Comparison of ENCODE assay signal across 8 cellular contexts in genomic region chr7:105304040-105304895, GRCh38.
DNase-seq lines count a peak whose midpoint lies in the region; ATAC-seq, FAIRE-seq and TF ChIP-seq lines count a peak whose summit lies in the region.

No MANE protein-coding gene starts in this region.

- H3K9me3 ChIP-seq in HepG2 (ENCODE audit: low read length): no peaks in the 10 kb centered on the region
- no peaks in the 10 kb centered on the region for H3K9me3 ChIP-seq in sigmoid colon
- no peaks in the 10 kb centered on the region for H3K9me3 ChIP-seq in suprapubic skin

- H3K4me1 ChIP-seq in HepG2 (ENCODE audit: insufficient read depth, low read length) (peaks cover 34% of the 10 kb centered on the region), sigmoid colon (peaks cover 0 to 54% (median 30%) of the 10 kb centered on the region in 4 donors), suprapubic skin (peaks cover 14% of the 10 kb centered on the region)

- H4K20me1 ChIP-seq in HepG2 (ENCODE audit: insufficient read depth, low read length): no peaks in the 10 kb centered on the region

- TF ChIP-seq CTCF in HepG2 (CRISPR knock-in tag; IDR thresholded peaks at IDR 0.05): no peak
- TF ChIP-seq CTCF in sigmoid colon (IDR thresholded peaks at IDR 0.05): no peak
- no peak for TF ChIP-seq CTCF in suprapubic skin (IDR thresholded peaks at IDR 0.05)

- no peaks in the 10 kb centered on the region for H3K36me3 ChIP-seq in HepG2 (replicated peaks in 1 of 2; ENCODE audit: control insufficient read depth in 1 of 2, insufficient read depth in 2 of 2, low read length in 2 of 2)
- no peaks in the 10 kb centered on the region for H3K36me3 ChIP-seq in sigmoid colon
- no peaks in the 10 kb centered on the region for H3K36me3 ChIP-seq in suprapubic skin

- peaks cover 6% of the 10 kb centered on the region for H3K79me2 ChIP-seq in HepG2 (ENCODE audit: insufficient read depth, low read length)

- no peak for DNase-seq in activated naive CD8-positive, alpha-beta T cell treated with anti-CD3 and anti-CD28 coated beads, Interleukin-2, amount 50 U/mL, for 24 hours
- peak; percentile 40 for DNase-seq in activated CD4-positive, alpha-beta memory T cell treated with anti-CD3 and anti-CD28 coated beads, Interleukin-2, amount 10 ng/mL, durations not matched to agents 7 days and 5 days
- DNase-seq in HepG2 (ENCODE audit: low spot score): peak; percentile 91
- DNase-seq in sigmoid colon: no peak
- DNase-seq in ACHN: no peak
- no peak for DNase-seq in suprapubic skin (ENCODE audit: low spot score in 2 of 2)

- H3K36me3 Mint-ChIP-seq in activated naive CD8-positive, alpha-beta T cell: peaks cover 6% of the 10 kb centered on the region
- peaks cover 9% of the 10 kb centered on the region for H3K36me3 Mint-ChIP-seq in activated naive CD8-positive, alpha-beta T cell treated with anti-CD3 and anti-CD28 coated beads, Interleukin-2, amount 50 U/mL, for 24 hours (ENCODE audit: low read depth)
- H3K36me3 Mint-ChIP-seq in activated CD4-positive, alpha-beta memory T cell treated with anti-CD3 and anti-CD28 coated beads, Interleukin-2, amount 10 ng/mL, durations not matched to agents 7 days and 5 days (ENCODE audit: low read depth): peaks cover 11% of the 10 kb centered on the region

- peak overlapping the region; percentile 55 for H3K9ac ChIP-seq in HepG2 (ENCODE audit: insufficient read depth, low read depth, low read length)

- TF ChIP-seq EP300 in HepG2 (IDR thresholded peaks at IDR 0.05; ENCODE audit: low read depth in 2 of 2, low read length in 2 of 2) (peak in 1 of 2 experiments; percentile 56; a peak in 1 of 4 replicates), HepG2 (CRISPR knock-in tag; IDR thresholded peaks at IDR 0.05; ENCODE audit: borderline replicate concordance) (peak; percentile 34; the same call in 1 of the 2 replicates), sigmoid colon (IDR thresholded peaks at IDR 0.05) (no peak), suprapubic skin (IDR thresholded peaks at IDR 0.05) (no peak)

- no peaks in the 10 kb centered on the region for H3K27me3 ChIP-seq in HepG2 (ENCODE audit: control insufficient read depth in 1 of 2, insufficient read depth in 2 of 2, low read length in 2 of 2)
- H3K27me3 ChIP-seq in sigmoid colon: no peaks in the 10 kb centered on the region
- H3K27me3 ChIP-seq in suprapubic skin: no peaks in the 10 kb centered on the region

- H3K4me3 ChIP-seq in HepG2 (replicated peaks in 1 of 3; ENCODE audit: insufficient read depth in 1 of 3, low read depth in 2 of 3, low read length in 3 of 3): peak overlapping the region; percentile 13 to 43 (median 41); a peak in 5 of 6 replicates
- peak overlapping the region in 1 of 4 donors; percentile 11 for H3K4me3 ChIP-seq in sigmoid colon
- no peak overlapping the region for H3K4me3 ChIP-seq in suprapubic skin

- peaks cover 67% of the 10 kb centered on the region for H3K4me1 Mint-ChIP-seq in activated naive CD8-positive, alpha-beta T cell (ENCODE audit: low read depth)
- peaks cover 75% of the 10 kb centered on the region for H3K4me1 Mint-ChIP-seq in activated naive CD8-positive, alpha-beta T cell treated with anti-CD3 and anti-CD28 coated beads, Interleukin-2, amount 50 U/mL, for 24 hours
- peaks cover 74% of the 10 kb centered on the region for H3K4me1 Mint-ChIP-seq in activated CD4-positive, alpha-beta memory T cell treated with anti-CD3 and anti-CD28 coated beads, Interleukin-2, amount 10 ng/mL, durations not matched to agents 7 days and 5 days

- peak overlapping the region; percentile 25 for H2AFZ ChIP-seq in HepG2 (ENCODE audit: low read length)

- H3K27ac Mint-ChIP-seq in activated naive CD8-positive, alpha-beta T cell: peak overlapping the region; percentile 22
- no peak overlapping the region for H3K27ac Mint-ChIP-seq in activated naive CD8-positive, alpha-beta T cell treated with anti-CD3 and anti-CD28 coated beads, Interleukin-2, amount 50 U/mL, for 24 hours
- peak overlapping the region; percentile 75 for H3K27ac Mint-ChIP-seq in activated CD4-positive, alpha-beta memory T cell treated with anti-CD3 and anti-CD28 coated beads, Interleukin-2, amount 10 ng/mL, durations not matched to agents 7 days and 5 days

- 15% methylated on average over 5 of the region's 5 CpGs for WGBS in HepG2 (ENCODE audit: low lambda C conversion rate)
- WGBS in sigmoid colon, 2 donors: 35 to 63% methylated on average over 5 of the region's 5 CpGs
- whole genome bisulfite sequencing in suprapubic skin: 31% methylated on average over 5 of the region's 5 CpGs

- TF ChIP-seq POLR2A in HepG2 (IDR thresholded peaks at IDR 0.05; ENCODE audit: insufficient read depth in 1 of 2, low read depth in 2 of 2, low read length in 2 of 2) (no peak), sigmoid colon (IDR thresholded peaks at IDR 0.05) (no peak), suprapubic skin (IDR thresholded peaks at IDR 0.05) (no peak)

- H3K27ac ChIP-seq in HepG2 (ENCODE audit: extremely low read length, insufficient read depth, low read length): peak overlapping the region; percentile 69
- peak overlapping the region in 2 of 4 donors; percentile 28 to 41 for H3K27ac ChIP-seq in sigmoid colon
- H3K27ac ChIP-seq in suprapubic skin: no peak overlapping the region

- TF ChIP-seq RAD21 in HepG2 (CRISPR knock-in tag; IDR thresholded peaks at IDR 0.05): no peak

- no peaks in the 10 kb centered on the region for H3K27me3 Mint-ChIP-seq in activated naive CD8-positive, alpha-beta T cell
- no peaks in the 10 kb centered on the region for H3K27me3 Mint-ChIP-seq in activated naive CD8-positive, alpha-beta T cell treated with anti-CD3 and anti-CD28 coated beads, Interleukin-2, amount 50 U/mL, for 24 hours
- no peaks in the 10 kb centered on the region for H3K27me3 Mint-ChIP-seq in activated CD4-positive, alpha-beta memory T cell treated with anti-CD3 and anti-CD28 coated beads, Interleukin-2, amount 10 ng/mL, durations not matched to agents 7 days and 5 days

- POLR2A ChIA-PET in activated CD4-positive, alpha-beta memory T cell treated with anti-CD3 and anti-CD28 coated beads, Interleukin-2, amount 10 ng/mL, durations not matched to agents 7 days and 5 days (lab: Charles Lee): interaction anchor here (0.6 to 1.4 kb wide), 4 partner anchors 48 to 292 kb away, joined by 3 to 4 read pairs (median 3); partner anchors contain the start of gene SRPK2
- POLR2A ChIA-PET in HepG2 (lab: Yijun Ruan, JAX): interaction anchor here (0.8 to 1.0 kb wide), 2 partner anchors 22 to 84 kb away, joined by 3 read pairs; no protein-coding TSS in a partner anchor

- ATAC-seq in activated naive CD8-positive, alpha-beta T cell treated with anti-CD3 and anti-CD28 coated beads, Interleukin-2, amount 50 U/mL, for 24 hours: no peak
- ATAC-seq in HG03039 (IDR thresholded peaks at IDR 0.05; ENCODE audit: unreplicated experiment): peak; percentile 51
- ATAC-seq in HepG2: peak; percentile 94

- peak overlapping the region; percentile 71 for H3K4me2 ChIP-seq in HepG2 (ENCODE audit: low read depth, low read length)

- in situ Hi-C loops in HepG2 (cut with HindIII; ENCODE audit: extremely low pct_ligation_motif_present, low pct_unique_long_range_greater_than_20kb) (no loop called here), ACHN (cut with HindIII; ENCODE audit: low pct_ligation_motif_present, low pct_unique_long_range_greater_than_20kb, low sequenced_read_pairs) (no loop called here)

- intact Hi-C loops in HepG2 (cut with micrococcal nuclease; ENCODE audit: unreplicated experiment): loop anchor here (1.0 kb wide), 1 partner anchor 63 kb away; no protein-coding TSS in a partner anchor
- intact Hi-C loops in sigmoid colon (cut with DNase I): no loop called here

- BruUV-seq in HepG2 (replicated peaks; lab: Mats Ljungman, UMichigan): TSS peak; percentile 95

- FAIRE-seq in HepG2 (lab: Jason Lieb, UNC): peak; percentile 75

- CTCF ChIA-PET in activated CD4-positive, alpha-beta memory T cell treated with anti-CD3 and anti-CD28 coated beads, Interleukin-2, amount 10 ng/mL, durations not matched to agents 7 days and 5 days (lab: Charles Lee): interaction anchor here (1.0 to 1.3 kb wide), 2 partner anchors 48 to 421 kb away, joined by 3 read pairs; no protein-coding TSS in a partner anchor
- CTCF ChIA-PET in HepG2 (lab: Yijun Ruan, JAX; ENCODE audit: low intra/inter-chr PET ratio, low total read pairs): no interaction called here

- no peak overlapping the region for H3K4me3 Mint-ChIP-seq in activated naive CD8-positive, alpha-beta T cell
- H3K4me3 Mint-ChIP-seq in activated naive CD8-positive, alpha-beta T cell treated with anti-CD3 and anti-CD28 coated beads, Interleukin-2, amount 50 U/mL, for 24 hours: no peak overlapping the region
- H3K4me3 Mint-ChIP-seq in activated CD4-positive, alpha-beta memory T cell treated with anti-CD3 and anti-CD28 coated beads, Interleukin-2, amount 10 ng/mL, durations not matched to agents 7 days and 5 days: no peak overlapping the region

- no peaks in the 10 kb centered on the region for H3K9me3 Mint-ChIP-seq in activated naive CD8-positive, alpha-beta T cell (ENCODE audit: low read depth)
- no peaks in the 10 kb centered on the region for H3K9me3 Mint-ChIP-seq in activated naive CD8-positive, alpha-beta T cell treated with anti-CD3 and anti-CD28 coated beads, Interleukin-2, amount 50 U/mL, for 24 hours
- H3K9me3 Mint-ChIP-seq in activated CD4-positive, alpha-beta memory T cell treated with anti-CD3 and anti-CD28 coated beads, Interleukin-2, amount 10 ng/mL, durations not matched to agents 7 days and 5 days: no peaks in the 10 kb centered on the region

Comparison
In these comparisons a context has a peak if more than half of its experiments do, and no peak if none do; other contexts are left out.
1. DNase-seq: peak in activated CD4-positive, alpha-beta memory T cell treated with anti-CD3 and anti-CD28 coated beads, Interleukin-2, amount 10 ng/mL, durations not matched to agents 7 days and 5 days (single experiment) and HepG2 (single experiment); none in activated naive CD8-positive, alpha-beta T cell treated with anti-CD3 and anti-CD28 coated beads, Interleukin-2, amount 50 U/mL, for 24 hours (single experiment), sigmoid colon (single experiment), ACHN (single experiment) and suprapubic skin (0 of 2).